8 cellular contexts compared by ENCODE assay signal in genomic region chr4:87973283-87974169, GRCh38. TPM values are rescaled to one million over a fixed set of nuclear protein-coding genes. Genes with fewer than 3 reads are reported as not detected.
DNase-seq lines count a peak whose midpoint lies in the region; ATAC-seq and TF ChIP-seq lines count a peak whose summit lies in the region.

No MANE protein-coding gene starts in this region.

- H3K36me3 Mint-ChIP-seq in activated CD4-positive, alpha-beta T cell treated with anti-CD3 and anti-CD28 coated beads for 36 hours (ENCODE audit: low read depth), result no peaks in the 10 kb centered on the region
- no peaks in the 10 kb centered on the region for H3K36me3 Mint-ChIP-seq in naive B cell

- POLR2A ChIA-PET in BJ (lab: Charles Lee), result no interaction called here
- POLR2A ChIA-PET in activated CD4-positive, alpha-beta T cell treated with anti-CD3 and anti-CD28 coated beads for 36 hours (lab: Charles Lee), result interaction anchor here (0.5 to 0.6 kb wide), 2 partner anchors 32 to 47 kb away, joined by 3 to 6 read pairs; no protein-coding TSS in a partner anchor

- DNase-seq in BJ (ENCODE audit: low read depth), result peak; percentile 84
- DNase-seq in NCI-H2227 treated with DMSO at 0.1 percent for 48 hours (lab: John Stamatoyannopoulos, UW), result peak; percentile 10
- DNase-seq in activated CD4-positive, alpha-beta T cell treated with anti-CD3 and anti-CD28 coated beads for 36 hours, result peak; percentile 63
- peak; percentile 25 for DNase-seq in fibroblast of gingiva (ENCODE audit: low read depth)
- DNase-seq in naive B cell, result peak; percentile 14
- DNase-seq in upper lobe of left lung, result peak in 1 of 2 donors; percentile 43

- WGBS in upper lobe of left lung, 2 donors, result 31 to 32% methylated on average over 14 of the region's 14 CpGs

- H3K4me3 ChIP-seq in BJ (ENCODE audit: low read depth, low read length) (peak overlapping the region; percentile 17; the same call in 1 of the 2 replicates), upper lobe of left lung (no peak overlapping the region)

- peaks cover 0 to 7% (median 3%) of the 10 kb centered on the region in 4 donors for H3K4me1 ChIP-seq in upper lobe of left lung

- no peaks in the 10 kb centered on the region for H3K9me3 ChIP-seq in upper lobe of left lung

- peak; percentile 83 for TF ChIP-seq CTCF in BJ (IDR thresholded peaks at IDR 0.05; ENCODE audit: insufficient read depth, low read depth, low read length)
- peak; percentile 46 to 84 (median 66) for TF ChIP-seq CTCF in upper lobe of left lung (IDR thresholded peaks at IDR 0.05)

- no peak overlapping the region for H3K27ac ChIP-seq in upper lobe of left lung

- intact Hi-C loops in activated CD4-positive, alpha-beta T cell treated with anti-CD3 and anti-CD28 coated beads for 36 hours (cut with DNase I, micrococcal nuclease), result loop anchor here (1.0 to 5.0 kb wide), 3 partner anchors 120 to 295 kb away; no protein-coding TSS in a partner anchor

- CTCF ChIA-PET in BJ (lab: Yijun Ruan, JAX), result interaction anchor here (0.6 to 3.0 kb wide), 16 partner anchors 10 to 429 kb away, joined by 3 to 23 read pairs (median 6); no protein-coding TSS in a partner anchor
- CTCF ChIA-PET in activated CD4-positive, alpha-beta T cell treated with anti-CD3 and anti-CD28 coated beads for 36 hours (lab: Charles Lee), result interaction anchor here (0.6 to 3.0 kb wide), 30 partner anchors 8 to 701 kb away, joined by 3 to 43 read pairs (median 3); no protein-coding TSS in a partner anchor

- H3K9me3 Mint-ChIP-seq in activated CD4-positive, alpha-beta T cell treated with anti-CD3 and anti-CD28 coated beads for 36 hours (ENCODE audit: low read depth), result no peaks in the 10 kb centered on the region
- no peaks in the 10 kb centered on the region for H3K9me3 Mint-ChIP-seq in naive B cell

- peak; percentile 44 for ATAC-seq in GM18520 (IDR thresholded peaks at IDR 0.05; ENCODE audit: unreplicated experiment)
- ATAC-seq in HG03095 (IDR thresholded peaks at IDR 0.05; ENCODE audit: unreplicated experiment), result peak; percentile 56
- ATAC-seq in activated CD4-positive, alpha-beta T cell treated with anti-CD3 and anti-CD28 coated beads for 36 hours, result peak; percentile 69
- peak; percentile 68 to 82 for ATAC-seq in naive B cell (ENCODE audit: low read depth in 2 of 2)
- peak; percentile 55 to 90 for ATAC-seq in upper lobe of left lung (ENCODE audit: low FRiP score in 2 of 2)

- no peak overlapping the region for H3K27ac Mint-ChIP-seq in activated CD4-positive, alpha-beta T cell treated with anti-CD3 and anti-CD28 coated beads for 36 hours
- H3K27ac Mint-ChIP-seq in naive B cell, result no peak overlapping the region

- H3K4me3 Mint-ChIP-seq in activated CD4-positive, alpha-beta T cell treated with anti-CD3 and anti-CD28 coated beads for 36 hours, result no peak overlapping the region
- H3K4me3 Mint-ChIP-seq in naive B cell, result no peak overlapping the region

- H3K36me3 ChIP-seq in BJ (ENCODE audit: control insufficient read depth, insufficient read depth, low read length) (no peaks in the 10 kb centered on the region), upper lobe of left lung (no peaks in the 10 kb centered on the region)

- peaks cover 33% of the 10 kb centered on the region for H3K27me3 Mint-ChIP-seq in activated CD4-positive, alpha-beta T cell treated with anti-CD3 and anti-CD28 coated beads for 36 hours
- peaks cover 10 to 16% (median 11%) of the 10 kb centered on the region in 3 donors for H3K27me3 Mint-ChIP-seq in naive B cell

- H3K4me1 Mint-ChIP-seq in activated CD4-positive, alpha-beta T cell treated with anti-CD3 and anti-CD28 coated beads for 36 hours, result peaks cover 6% of the 10 kb centered on the region
- peaks cover 4 to 9% (median 7%) of the 10 kb centered on the region in 3 donors for H3K4me1 Mint-ChIP-seq in naive B cell

- H3K27me3 ChIP-seq in BJ (ENCODE audit: control insufficient read depth, insufficient read depth, low read length) (no peaks in the 10 kb centered on the region), upper lobe of left lung (no peaks in the 10 kb centered on the region)

- TF ChIP-seq POLR2A in upper lobe of left lung (IDR thresholded peaks at IDR 0.05), result no peak

- TF ChIP-seq EP300 in upper lobe of left lung (IDR thresholded peaks at IDR 0.05), result no peak

RNA-seq across cellular contexts. Expression of gene SPP1, which starts 2.0 kb away (rescaled TPM):
- polyA plus RNA-seq in BJ (2011; rRNA removed), result 4.9 and 5.4 TPM in 2 replicates
- polyA minus RNA-seq in BJ (2011; rRNA and poly(A)+ RNA removed), result 1.5 and 3.0 TPM in 2 replicates
- not detected for total RNA-seq in activated CD4-positive, alpha-beta T cell treated with anti-CD3 and anti-CD28 coated beads for 36 hours
- polyA plus RNA-seq in naive B cell (ENCODE audit: low read depth in 6 of 6), result not detected
- total RNA-seq in upper lobe of left lung, result 10 to 100 TPM in 3 of 6 donors, 1 to 10 TPM in 3; 4.6 to 26.8 (median 10.6) TPM

RNA-seq across cellular contexts. Expression of gene PKD2, which starts 33.9 kb away (rescaled TPM):
- polyA plus RNA-seq in BJ (2011; rRNA removed), result 67.0 and 121 TPM in 2 replicates
- polyA minus RNA-seq in BJ (2011; rRNA and poly(A)+ RNA removed), result 78.2 and 104 TPM in 2 replicates
- total RNA-seq in activated CD4-positive, alpha-beta T cell treated with anti-CD3 and anti-CD28 coated beads for 36 hours, result 1 to 10 TPM; 4.1 to 5.0 TPM
- polyA plus RNA-seq in naive B cell (ENCODE audit: low read depth in 6 of 6), result 1 to 10 TPM; 1.1 to 5.2 (median 2.2) TPM
- total RNA-seq in upper lobe of left lung, result 10 to 100 TPM; 19.5 to 76.5 (median 32.5) TPM

Comparison
In these comparisons a context has a peak if more than half of its experiments do, and no peak if none do; other contexts are left out.
1. RNA of gene SPP1, which starts 2.0 kb away (total RNA-seq): 4.6 to 26.8 TPM in upper lobe of left lung; not detected in activated CD4-positive, alpha-beta T cell treated with anti-CD3 and anti-CD28 coated beads for 36 hours; every median in the first group is over 4 times any median in the second.
2. Peak in every context shown above with its lines, with median percentiles within 50 percentile points of each other: ATAC-seq.